Comparison of ENCODE assay signal across 8 cellular contexts in the genomic region with DNA sequence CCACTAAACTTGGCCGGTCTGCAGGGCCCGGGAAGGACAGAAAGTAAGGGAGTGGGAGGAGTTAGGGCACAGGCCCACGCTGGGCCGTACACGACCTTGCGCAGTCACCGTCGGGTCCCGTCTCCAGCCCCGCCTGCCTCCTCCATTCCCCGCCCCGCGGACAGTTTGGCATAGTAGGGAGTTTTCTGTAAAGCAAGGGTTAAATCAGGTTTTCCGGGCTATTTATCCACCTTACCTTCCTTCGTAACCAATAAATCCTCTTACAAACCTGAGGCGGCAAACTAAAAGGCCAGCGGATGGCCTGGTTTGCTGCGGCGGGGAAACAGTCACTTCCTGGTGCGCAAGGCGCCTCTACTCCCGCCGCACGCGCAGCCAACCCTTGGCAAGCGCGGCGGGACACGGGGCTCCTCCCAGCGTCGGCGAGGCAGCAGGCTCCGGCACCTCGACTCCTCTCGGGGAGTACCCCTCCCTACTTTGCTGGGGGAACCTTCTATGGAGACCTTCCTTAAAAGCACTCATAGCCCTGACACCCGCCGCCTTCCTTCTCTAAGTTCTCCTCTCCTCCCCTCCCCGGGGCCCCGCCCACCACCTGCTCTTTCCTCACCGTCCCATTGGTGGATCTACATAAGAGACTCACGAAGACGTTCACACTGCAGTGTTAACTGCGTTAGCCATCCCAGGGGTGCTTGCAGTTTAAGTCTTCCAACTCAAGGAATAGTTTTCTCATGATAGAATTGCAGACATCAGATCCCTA. TPM values are rescaled to one million over a fixed set of nuclear protein-coding genes. Genes with fewer than 3 reads are reported as not detected.
DNase-seq lines count a peak whose midpoint lies in the region; TF ChIP-seq lines count a peak whose summit lies in the region.

A gene with protein sequence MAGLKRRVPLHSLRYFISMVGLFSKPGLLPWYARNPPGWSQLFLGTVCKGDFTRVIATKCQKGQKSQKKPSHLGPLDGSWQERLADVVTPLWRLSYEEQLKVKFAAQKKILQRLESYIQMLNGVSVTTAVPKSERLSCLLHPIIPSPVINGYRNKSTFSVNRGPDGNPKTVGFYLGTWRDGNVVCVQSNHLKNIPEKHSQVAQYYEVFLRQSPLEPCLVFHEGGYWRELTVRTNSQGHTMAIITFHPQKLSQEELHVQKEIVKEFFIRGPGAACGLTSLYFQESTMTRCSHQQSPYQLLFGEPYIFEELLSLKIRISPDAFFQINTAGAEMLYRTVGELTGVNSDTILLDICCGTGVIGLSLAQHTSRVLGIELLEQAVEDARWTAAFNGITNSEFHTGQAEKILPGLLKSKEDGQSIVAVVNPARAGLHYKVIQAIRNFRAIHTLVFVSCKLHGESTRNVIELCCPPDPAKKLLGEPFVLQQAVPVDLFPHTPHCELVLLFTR (minus strand): TSS at position 563 of the 754 bp plus-strand sequence. CDS start 9,822 bp downstream, outside the sequence.

- TF ChIP-seq POLR2A in Raji (IDR thresholded peaks at IDR 0.05; ENCODE audit: insufficient read depth, low read depth, low read length) (peak; percentile 64; the same call in 1 of the 2 replicates), stomach (IDR thresholded peaks at IDR 0.05) (no peak)

- no peak for TF ChIP-seq EP300 in stomach (IDR thresholded peaks at IDR 0.05)

- intact Hi-C loops in stomach (cut with DNase I; ENCODE audit: low total_unique reads) = no loop called here

- H3K36me3 ChIP-seq in GM23248 (ENCODE audit: low read depth) (no peaks in the 10 kb centered on the region), Karpas-422 (ENCODE audit: insufficient read depth, low read length) (0 out of 2 replicates have a peak, but pooled peaks cover 2% of the 10 kb centered on the region), stomach (no peaks in the 10 kb centered on the region)

- no peaks in the 10 kb centered on the region for H3F3A ChIP-seq in GM23248 (ENCODE audit: insufficient read depth)

- H3K4me3 Mint-ChIP-seq in neural crest cell = peak within 1 kb of the TSS; percentile 90

- H3K79me2 ChIP-seq in GM23248 (ENCODE audit: insufficient read depth) (peaks cover 5% of the 10 kb centered on the region; the same call in 1 of the 2 replicates), Karpas-422 (ENCODE audit: low read length) (peaks cover 15% of the 10 kb centered on the region)

- peak within 1 kb of the TSS; percentile 85 for H3K4me3 ChIP-seq in GM23248
- peak within 1 kb of the TSS; percentile 78 for H3K4me3 ChIP-seq in Karpas-422 (ENCODE audit: low read length)
- H3K4me3 ChIP-seq in stomach = peak within 1 kb of the TSS; percentile 50 to 58 (median 54)

- H3K9me3 Mint-ChIP-seq in neural crest cell = peaks cover 5% of the 10 kb centered on the region

- no peaks in the 10 kb centered on the region for H3K9me3 ChIP-seq in GM23248 (ENCODE audit: low read depth)
- no peaks in the 10 kb centered on the region for H3K9me3 ChIP-seq in Karpas-422 (ENCODE audit: low read length)
- no peaks in the 10 kb centered on the region for H3K9me3 ChIP-seq in stomach

- H3K36me3 Mint-ChIP-seq in neural crest cell (ENCODE audit: low read depth) = peaks cover 3% of the 10 kb centered on the region

- peaks cover 4% of the 10 kb centered on the region; the same call in 1 of the 2 replicates for H3K4me1 ChIP-seq in GM23248 (ENCODE audit: insufficient read depth)
- H3K4me1 ChIP-seq in Karpas-422 (ENCODE audit: low read length) = peaks cover 10% of the 10 kb centered on the region
- H3K4me1 ChIP-seq in stomach = peaks cover 0 to 13% (median 9%) of the 10 kb centered on the region in 4 donors

- H4K20me1 ChIP-seq in GM23248 (ENCODE audit: insufficient read depth) (no peaks in the 10 kb centered on the region), Karpas-422 (ENCODE audit: insufficient read depth, low read depth, low read length) (no peaks in the 10 kb centered on the region)

- 1 to 3% methylated on average over 22 to 25 of the region's 43 CpGs for WGBS in GM23248 (ENCODE audit: low coverage in 1 of 2, low lambda C conversion rate in 2 of 2, missing lambda C conversion rate in 2 of 2), 2 experiments
- 1 to 36% (median 9%) methylated on average over 12 to 43 of the region's 43 CpGs for WGBS in stomach, 5 donors

- H3K27ac ChIP-seq in GM23248 = peak within 1 kb of the TSS; percentile 67
- H3K27ac ChIP-seq in Karpas-422 (ENCODE audit: low read length) = peak within 1 kb of the TSS; percentile 30; the same call in 1 of the 2 replicates
- peak within 1 kb of the TSS; percentile 65 to 94 (median 92) for H3K27ac ChIP-seq in stomach

- peak within 1 kb of the TSS; percentile 94 for H2AFZ ChIP-seq in GM23248
- H2AFZ ChIP-seq in Karpas-422 (ENCODE audit: low read length) = peak within 1 kb of the TSS; percentile 62; the same call in 1 of the 2 replicates

- no peaks in the 10 kb centered on the region for H3K27me3 Mint-ChIP-seq in neural crest cell (ENCODE audit: low read depth)

- TF ChIP-seq CTCF in neural crest cell (conservative IDR thresholded peaks at IDR 0.05) (no peak), stomach (IDR thresholded peaks at IDR 0.05) (no peak)

- DNase-seq in EL (peak; percentile 80), GM23248 (peak; percentile 82), Karpas-422 (peak; percentile 90), fibroblast of the conjunctiva (ENCODE audit: low read depth) (peak; percentile 23), neural crest cell (ENCODE audit: low read depth, low spot score) (peak; percentile 43), stomach (peak; percentile 80)
- peak; percentile 67 for DNase-seq in activated T-helper 9 cell treated with anti-CD3 and anti-CD28 coated beads, Interleukin-2, amount 50 U/mL, for 16 hours (ENCODE audit: low read depth)

- H3K4me2 ChIP-seq in GM23248 (ENCODE audit: unreplicated experiment) = peak within 1 kb of the TSS; percentile 85
- H3K4me2 ChIP-seq in Karpas-422 (ENCODE audit: low read depth, low read length, poor library complexity, severe bottlenecking) = peak within 1 kb of the TSS; percentile 70

- H3K27me3 ChIP-seq in GM23248 (replicated peaks; ENCODE audit: insufficient read depth) (no peaks in the 10 kb centered on the region), Karpas-422 (ENCODE audit: low read length) (no peaks in the 10 kb centered on the region), stomach (peaks cover 0 to 3% (median 0%) of the 10 kb centered on the region in 3 donors)

- in situ Hi-C loops in GM23248 (cut with MboI) = no loop called here

- H3K9ac ChIP-seq in GM23248 (peak within 1 kb of the TSS; percentile 79), Karpas-422 (ENCODE audit: low read length) (peak within 1 kb of the TSS; percentile 82)

- peaks cover 13% of the 10 kb centered on the region for H3K4me1 Mint-ChIP-seq in neural crest cell

- H3K9me2 ChIP-seq in GM23248 (ENCODE audit: insufficient read depth) = no peaks in the 10 kb centered on the region
- H3K9me2 ChIP-seq in Karpas-422 (replicated peaks; ENCODE audit: insufficient read depth, low read length) = no peaks in the 10 kb centered on the region

- peak within 1 kb of the TSS; percentile 87 for H3K27ac Mint-ChIP-seq in neural crest cell (ENCODE audit: unreplicated experiment)

RNA-seq across cellular contexts. Expression of the gene that starts here (rescaled TPM):
- total RNA-seq in GM23248 (2014; rRNA removed; shearing (Covaris generic)) = 12.9 and 16.9 TPM in 2 replicates
- polyA plus RNA-seq in GM23248 (2016; fragmentation: Nextera tagmentation; extraction: Ambion mirVana) (8.3 and 8.5 TPM in 2 replicates), stomach (10 to 100 TPM in 1 of 3 donors, 1 to 10 TPM in 2; 6.2 to 11.0 (median 8.1) TPM)
- 11.3 and 11.6 TPM in 2 replicates for total RNA-seq in Karpas-422 (2014; rRNA removed; shearing (Covaris generic); ENCODE audit: low replicate concordance)
- total RNA-seq in neural crest cell (15.7 and 17.1 TPM in 2 replicates), stomach (10 to 100 TPM in 4 of 5 donors, 1 to 10 TPM in 1; 5.3 to 33.5 (median 17.7) TPM)

Comparison
In these comparisons a context has a peak if more than half of its experiments do, and no peak if none do; other contexts are left out.
1. Peak in every context shown above with its lines: DNase-seq, H3K4me3 ChIP-seq and H3K27ac ChIP-seq.
2. DNase-seq: peak in every context shown above with its lines; median percentile 90 in Karpas-422; 82 in GM23248; 80 in EL; 80 in stomach; 67 in activated T-helper 9 cell treated with anti-CD3 and anti-CD28 coated beads, Interleukin-2, amount 50 U/mL, for 16 hours; 43 in neural crest cell; 23 in fibroblast of the conjunctiva.
3. H3K27ac ChIP-seq: peak in every context shown above with its lines; median percentile 92 in stomach; 67 in GM23248; 30 in Karpas-422.